Comparison of ENCODE assay signal across 15 cellular contexts in the genomic region with DNA sequence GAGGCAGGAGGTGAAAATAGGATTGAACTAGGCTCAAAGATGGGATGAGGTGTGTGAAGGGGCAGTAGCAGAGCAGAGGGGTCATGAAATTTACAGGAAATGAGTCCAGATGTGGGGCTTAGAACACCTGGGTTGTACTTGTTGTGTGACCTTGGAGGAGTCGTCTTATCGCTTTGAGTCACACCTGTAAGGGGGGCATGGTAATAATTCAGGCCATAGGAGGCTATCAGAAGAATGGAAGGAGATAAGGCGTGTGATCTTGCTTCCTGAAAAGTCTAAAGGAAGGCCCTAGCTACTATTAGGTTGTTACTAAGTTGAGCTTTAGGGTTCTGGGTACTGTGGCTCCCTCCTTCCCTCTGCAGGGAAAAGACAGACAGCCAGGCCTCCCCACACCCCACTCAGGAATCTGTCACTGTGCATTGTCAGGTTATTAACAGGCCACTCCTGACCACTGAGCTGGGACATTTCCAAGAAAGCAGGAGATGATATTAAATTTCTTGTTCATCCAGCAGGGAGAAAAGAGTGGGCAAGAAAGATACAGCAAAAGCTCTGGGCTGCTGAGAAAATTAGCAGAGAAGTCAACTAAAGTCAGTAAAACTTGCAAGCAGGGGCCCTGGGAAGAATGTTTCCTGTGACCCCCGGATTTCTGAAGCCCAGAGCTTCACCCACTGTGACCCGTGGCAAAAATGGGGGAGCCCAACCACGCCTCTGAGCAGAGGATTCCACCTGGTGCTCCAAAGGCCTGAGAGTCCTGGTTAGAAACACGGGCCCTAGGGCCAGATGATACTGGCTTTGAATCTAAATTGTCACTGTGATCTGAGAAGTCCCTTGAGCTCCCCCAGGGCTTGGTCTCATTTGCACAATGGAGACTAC. TPM values are rescaled to one million over a fixed set of nuclear protein-coding genes. Genes with fewer than 3 reads are reported as not detected.
DNase-seq lines count a peak whose midpoint lies in the region; ATAC-seq and TF ChIP-seq lines count a peak whose summit lies in the region.
"Had no signal": no experiment of that assay in that cellular context is flagged by ENCODE, and none has a peak within 500 bp of the region (broad histone marks: within the 10 kb centered on the region; RNA-seq: fewer than 3 reads in every experiment).

No MANE protein-coding gene starts in this region.

- H3K9me3 Mint-ChIP-seq in endodermal cell, result no peaks in the 10 kb centered on the region
- no peaks in the 10 kb centered on the region for H3K9me3 Mint-ChIP-seq in osteocyte (ENCODE audit: unreplicated experiment)
- H3K9me3 Mint-ChIP-seq in activated naive CD8-positive, alpha-beta T cell treated with anti-CD3 and anti-CD28 coated beads for 36 hours, result no peaks in the 10 kb centered on the region
- H3K9me3 Mint-ChIP-seq: activated naive CD8-positive, alpha-beta T cell treated with anti-CD3 and anti-CD28 coated beads, Interleukin-2, amount 50 U/mL, for 24 hours; WTC11 had no signal

- H3K27ac Mint-ChIP-seq in endodermal cell, result peak overlapping the region; percentile 60
- peak overlapping the region; percentile 71 for H3K27ac Mint-ChIP-seq in osteocyte (ENCODE audit: unreplicated experiment)
- H3K27ac Mint-ChIP-seq in activated naive CD8-positive, alpha-beta T cell treated with anti-CD3 and anti-CD28 coated beads for 36 hours, result no peak overlapping the region
- H3K27ac Mint-ChIP-seq: activated naive CD8-positive, alpha-beta T cell treated with anti-CD3 and anti-CD28 coated beads, Interleukin-2, amount 50 U/mL, for 24 hours; WTC11 had no signal

- no peaks in the 10 kb centered on the region for H3K9me3 ChIP-seq in endodermal cell (ENCODE audit: control insufficient read depth, low read length)
- H3K9me3 ChIP-seq: BE2C had no signal

- H3K27me3 ChIP-seq in endodermal cell (ENCODE audit: control insufficient read depth, insufficient read depth, low read length, poor library complexity, severe bottlenecking), result no peaks in the 10 kb centered on the region
- H3K27me3 ChIP-seq: BE2C had no signal

- no peak overlapping the region for H3K27ac ChIP-seq in endodermal cell (ENCODE audit: low read depth, low read length)

- no peak overlapping the region for H3K9ac ChIP-seq in endodermal cell (ENCODE audit: extremely low read depth, low read length, poor library complexity, severe bottlenecking)

- H3K4me1 ChIP-seq in endodermal cell (ENCODE audit: control insufficient read depth, insufficient read depth, low read length), result peaks cover 13% of the 10 kb centered on the region

- H3K4me1 Mint-ChIP-seq in endodermal cell, result peaks cover 40% of the 10 kb centered on the region
- H3K4me1 Mint-ChIP-seq in osteocyte (ENCODE audit: unreplicated experiment), result peaks cover 50% of the 10 kb centered on the region
- no peaks in the 10 kb centered on the region for H3K4me1 Mint-ChIP-seq in activated naive CD8-positive, alpha-beta T cell treated with anti-CD3 and anti-CD28 coated beads for 36 hours
- H3K4me1 Mint-ChIP-seq: activated naive CD8-positive, alpha-beta T cell treated with anti-CD3 and anti-CD28 coated beads, Interleukin-2, amount 50 U/mL, for 24 hours had no signal

- H3K4me3 Mint-ChIP-seq in endodermal cell (no peak overlapping the region), osteocyte (ENCODE audit: unreplicated experiment) (no peak overlapping the region)
- no peak overlapping the region for H3K4me3 Mint-ChIP-seq in activated naive CD8-positive, alpha-beta T cell treated with anti-CD3 and anti-CD28 coated beads for 36 hours
- H3K4me3 Mint-ChIP-seq: activated naive CD8-positive, alpha-beta T cell treated with anti-CD3 and anti-CD28 coated beads, Interleukin-2, amount 50 U/mL, for 24 hours; WTC11 had no signal

- no peaks in the 10 kb centered on the region for H3K36me3 ChIP-seq in endodermal cell (ENCODE audit: control insufficient read depth, insufficient read depth, low read length)
- H3K36me3 ChIP-seq: BE2C had no signal

- DNase-seq in endodermal cell, result peak; percentile 61
- no peak for DNase-seq in osteocyte (ENCODE audit: extremely low spot score, unreplicated experiment)
- DNase-seq in activated naive CD8-positive, alpha-beta T cell treated with anti-CD3 and anti-CD28 coated beads for 36 hours, result no peak
- DNase-seq in HK-2 (ENCODE audit: unreplicated experiment), result no peak
- DNase-seq in NCI-H2227 (lab: John Stamatoyannopoulos, UW; ENCODE audit: unreplicated experiment), result no peak
- DNase-seq: activated naive CD8-positive, alpha-beta T cell treated with anti-CD3 and anti-CD28 coated beads, Interleukin-2, amount 50 U/mL, for 24 hours; activated T-cell treated with anti-CD3 and anti-CD28 coated beads for 4 hours; cortex of kidney had no signal

- no peaks in the 10 kb centered on the region for H3K36me3 Mint-ChIP-seq in endodermal cell (ENCODE audit: low read depth)
- H3K36me3 Mint-ChIP-seq in osteocyte (ENCODE audit: unreplicated experiment), result no peaks in the 10 kb centered on the region
- no peaks in the 10 kb centered on the region for H3K36me3 Mint-ChIP-seq in activated naive CD8-positive, alpha-beta T cell treated with anti-CD3 and anti-CD28 coated beads for 36 hours
- H3K36me3 Mint-ChIP-seq: WTC11 had no signal

- peak overlapping the region; percentile 15 for H3K4me3 ChIP-seq in endodermal cell (ENCODE audit: low read length)

- TF ChIP-seq CTCF in endodermal cell (conservative IDR thresholded peaks at IDR 0.05), result no peak
- no peak for TF ChIP-seq CTCF in osteocyte (IDR thresholded peaks at IDR 0.05)

- ATAC-seq in GM18909 (IDR thresholded peaks at IDR 0.05; ENCODE audit: poor library complexity, unreplicated experiment) (peak; percentile 9), HG03159 (IDR thresholded peaks at IDR 0.05; ENCODE audit: unreplicated experiment) (peak; percentile 14), GM21825 (IDR thresholded peaks at IDR 0.05; ENCODE audit: unreplicated experiment) (no peak)
- ATAC-seq: WTC11 had no signal

- peaks cover 13% of the 10 kb centered on the region for H3K27me3 Mint-ChIP-seq in endodermal cell (ENCODE audit: insufficient read depth)
- no peaks in the 10 kb centered on the region for H3K27me3 Mint-ChIP-seq in osteocyte (ENCODE audit: unreplicated experiment)
- H3K27me3 Mint-ChIP-seq in activated naive CD8-positive, alpha-beta T cell treated with anti-CD3 and anti-CD28 coated beads for 36 hours, result peaks cover 4% of the 10 kb centered on the region

- 67 to 78% methylated on average over 7 of the region's 7 CpGs for WGBS in endodermal cell (ENCODE audit: insufficient coverage in 1 of 2, insufficient read length in 1 of 2), 2 experiments

RNA-seq across cellular contexts. Expression of a gene that starts 6.0 kb away (rescaled TPM):
- total RNA-seq in endodermal cell (10 to 100 TPM; 38.5 to 49.7 TPM), osteocyte (32.0 and 32.7 TPM in 2 replicates)
- polyA plus RNA-seq in endodermal cell (2013, experiment 1 of 2), result 57.7 TPM
- polyA plus RNA-seq in endodermal cell (2013, experiment 2 of 2), result 49.6 TPM
- total RNA-seq in activated naive CD8-positive, alpha-beta T cell treated with anti-CD3 and anti-CD28 coated beads for 36 hours, result under 1 TPM; 0.56 to 0.98 TPM

RNA-seq across cellular contexts. Expression of a gene that starts 56.1 kb away (rescaled TPM):
- total RNA-seq in endodermal cell, result under 1 TPM; 0.29 to 0.58 TPM
- polyA plus RNA-seq in endodermal cell (2013, experiment 1 of 2), result not detected
- polyA plus RNA-seq in endodermal cell (2013, experiment 2 of 2), result not detected
- not detected in 2 replicates for total RNA-seq in osteocyte
- not detected for total RNA-seq in activated naive CD8-positive, alpha-beta T cell treated with anti-CD3 and anti-CD28 coated beads for 36 hours
- total RNA-seq: Daoy, pulmonary artery endothelial cell, WTC11 had no signal

Comparison
In these comparisons a context has a peak if more than half of its experiments do, and no peak if none do; other contexts are left out.
1. RNA of a gene that starts 6.0 kb away (total RNA-seq): 38.5 to 49.7 TPM in endodermal cell and 32.0 to 32.7 TPM in osteocyte; 0.56 to 0.98 TPM in activated naive CD8-positive, alpha-beta T cell treated with anti-CD3 and anti-CD28 coated beads for 36 hours; every median in the first group is over 10 times any median in the second.